9 cellular contexts compared by ENCODE assay signal in genomic region chr10:131982796-131983195, GRCh38. TPM values are rescaled to one million over a fixed set of nuclear protein-coding genes. Genes with fewer than 3 reads are reported as not detected.
DNase-seq lines count a peak whose midpoint lies in the region; ATAC-seq and TF ChIP-seq lines count a peak whose summit lies in the region.
"Had no signal": no experiment of that assay in that cellular context is flagged by ENCODE, and none has a peak within 500 bp of the region (broad histone marks: within the 10 kb centered on the region; RNA-seq: fewer than 3 reads in every experiment).

No MANE protein-coding gene starts in this region.

- H3K36me3 ChIP-seq in PC-3 (ENCODE audit: low read depth, low read length) (no peaks in the 10 kb centered on the region), osteoblast (ENCODE audit: insufficient read depth, low read length) (no peaks in the 10 kb centered on the region)

- no peaks in the 10 kb centered on the region for H3K27me3 Mint-ChIP-seq in CD4-positive, alpha-beta T cell

- H3K9me3 ChIP-seq in CD4-positive, alpha-beta T cell (ENCODE audit: control insufficient read depth, low read length): no peaks in the 10 kb centered on the region
- H3K9me3 ChIP-seq in PC-3 (ENCODE audit: low read length) (no peaks in the 10 kb centered on the region), osteoblast (ENCODE audit: low read depth, low read length) (no peaks in the 10 kb centered on the region)

- no peak for TF ChIP-seq CTCF in CD4-positive, alpha-beta T cell (IDR thresholded peaks at IDR 0.05)
- TF ChIP-seq CTCF in PC-3 (conservative IDR thresholded peaks at IDR 0.05; ENCODE audit: low read depth, low read length) (no peak), epithelial cell of esophagus (IDR thresholded peaks at IDR 0.05; ENCODE audit: insufficient read depth, low read depth, low read length, missing control alignments) (no peak), osteoblast (IDR thresholded peaks at IDR 0.05; ENCODE audit: extremely low read depth, low read depth, low read length) (no peak)

- POLR2A ChIA-PET in CD4-positive, alpha-beta T cell (lab: Charles Lee): interaction anchor here (0.6 to 1.4 kb wide), 4 partner anchors 10 to 97 kb away, joined by 3 to 7 read pairs (median 4); no protein-coding TSS in a partner anchor
- POLR2A ChIA-PET in PC-3 (lab: Charles Lee; ENCODE audit: unreplicated experiment): no interaction called here

- H3K27ac ChIP-seq in CD4-positive, alpha-beta T cell (ENCODE audit: low read depth, low read length): no peak overlapping the region
- no peak overlapping the region for H3K27ac ChIP-seq in PC-3 (ENCODE audit: low read length)
- no peak overlapping the region for H3K27ac ChIP-seq in osteoblast (ENCODE audit: low read depth, low read length)

- intact Hi-C loops in CD4-positive, alpha-beta T cell (cut with DNase I, micrococcal nuclease): loop anchor here in 1 of 2 experiments (5.0 to 10.0 kb wide), 3 partner anchors 350 to 555 kb away; partner anchors contain the start of genes INPP5A, LRRC27 and PWWP2B
- intact Hi-C loops in PC-3 (cut with micrococcal nuclease): loop anchor here (5.0 kb wide), 3 partner anchors 40 to 95 kb away; partner anchors contain the start of gene PPP2R2D

- no peaks in the 10 kb centered on the region for H3K9me2 ChIP-seq in PC-3 (replicated peaks; ENCODE audit: low read length)

- CTCF ChIA-PET in CD4-positive, alpha-beta T cell (lab: Charles Lee): no interaction called here
- CTCF ChIA-PET in PC-3 (lab: Charles Lee): no interaction called here

- H3K27ac Mint-ChIP-seq in CD4-positive, alpha-beta T cell: peak overlapping the region; percentile 67

- H3K4me2 ChIP-seq in PC-3 (ENCODE audit: low read length) (peak overlapping the region; percentile 84), osteoblast (ENCODE audit: insufficient read depth, low read length) (peak overlapping the region; percentile 76)

- H3K4me1 Mint-ChIP-seq in CD4-positive, alpha-beta T cell (ENCODE audit: low read depth): peaks cover 35% of the 10 kb centered on the region

- peak overlapping the region; percentile 88 for H3K4me3 Mint-ChIP-seq in CD4-positive, alpha-beta T cell

- H3K9ac ChIP-seq in PC-3 (ENCODE audit: low read length): no peak overlapping the region

- BruUV-seq in PC-3 (replicated peaks; lab: Mats Ljungman, UMichigan): no TSS peak

- H2AFZ ChIP-seq in PC-3 (ENCODE audit: low read length) (no peak overlapping the region), osteoblast (ENCODE audit: low read length) (no peak overlapping the region)

- DNase-seq in CD4-positive, alpha-beta T cell: no peak
- DNase-seq in PC-3 (no peak), epithelial cell of esophagus (ENCODE audit: low read depth) (peak; percentile 32), osteoblast (ENCODE audit: insufficient read length, low spot score, missing footprints) (peak; percentile 69), putamen (ENCODE audit: low spot score) (no peak), NCI-H748 treated with DMSO at 0.1 percent for 48 hours (lab: John Stamatoyannopoulos, UW) (no peak), NOMO-1 (lab: John Stamatoyannopoulos, UW; ENCODE audit: unreplicated experiment in 2 of 2) (no peak)
- DNase-seq: T1000 had no signal

- H3K36me3 Mint-ChIP-seq in CD4-positive, alpha-beta T cell (ENCODE audit: low read depth): peaks cover 6% of the 10 kb centered on the region

- H3F3A ChIP-seq in PC-3 (ENCODE audit: low read length, unreplicated experiment): no peaks in the 10 kb centered on the region

- no peaks in the 10 kb centered on the region for H3K27me3 ChIP-seq in CD4-positive, alpha-beta T cell (ENCODE audit: control insufficient read depth, insufficient read depth, low read length)
- no peaks in the 10 kb centered on the region for H3K27me3 ChIP-seq in PC-3 (ENCODE audit: low read length)
- no peaks in the 10 kb centered on the region for H3K27me3 ChIP-seq in osteoblast (ENCODE audit: insufficient read depth, low read length)

- no peak for ATAC-seq in CD4-positive, alpha-beta T cell (ENCODE audit: poor library complexity)
- ATAC-seq in PC-3: no peak
- ATAC-seq in GM21576 (IDR thresholded peaks at IDR 0.05; ENCODE audit: unreplicated experiment): no peak

- peak overlapping the region; percentile 74 for H3K4me3 ChIP-seq in PC-3 (ENCODE audit: low read length)
- peak overlapping the region; percentile 54 for H3K4me3 ChIP-seq in epithelial cell of esophagus (ENCODE audit: low read length)
- peak overlapping the region; percentile 92 for H3K4me3 ChIP-seq in osteoblast (ENCODE audit: insufficient read depth, low read length)

- no peaks in the 10 kb centered on the region for H3K9me3 Mint-ChIP-seq in CD4-positive, alpha-beta T cell

- H4K20me1 ChIP-seq in PC-3 (ENCODE audit: low read length): peaks cover 30% of the 10 kb centered on the region
- H4K20me1 ChIP-seq in osteoblast (ENCODE audit: insufficient read depth, low read length): peaks cover 21% of the 10 kb centered on the region

- H3K79me2 ChIP-seq in PC-3 (ENCODE audit: low read length) (peaks cover 50% of the 10 kb centered on the region), osteoblast (ENCODE audit: insufficient read depth, low read length) (peaks cover 35% of the 10 kb centered on the region)

- peaks cover 31% of the 10 kb centered on the region for H3K4me1 ChIP-seq in PC-3 (ENCODE audit: insufficient read depth, low read length)
- H3K4me1 ChIP-seq in osteoblast (ENCODE audit: insufficient read depth, low read length): peaks cover 24% of the 10 kb centered on the region

RNA-seq across cellular contexts. Expression of gene BNIP3, which starts 1.1 kb away (rescaled TPM):
- 10 to 100 TPM; 21.0 to 23.6 TPM for total RNA-seq in CD4-positive, alpha-beta T cell
- total RNA-seq in PC-3 (2014; rRNA removed) (197 and 225 TPM in 2 replicates), osteoblast (53.0 and 112 TPM in 2 replicates)

Comparison
In these comparisons a context has a peak if more than half of its experiments do, and no peak if none do; other contexts are left out.
1. DNase-seq: peak in epithelial cell of esophagus (single experiment) and osteoblast (single experiment); none in CD4-positive, alpha-beta T cell (0 of 10), PC-3 (single experiment), putamen (single experiment), NCI-H748 treated with DMSO at 0.1 percent for 48 hours (single experiment) and NOMO-1 (0 of 2).
2. Peak in every context shown above with its lines, with median percentiles within 50 percentile points of each other: H3K4me3 ChIP-seq.